Comparison of ENCODE assay signal across 20 cellular contexts in genomic region chr12:7100239-7100638, GRCh38. TPM values are rescaled to one million over a fixed set of nuclear protein-coding genes. Genes with fewer than 3 reads are reported as not detected.
"Had no signal": no experiment of that assay in that cellular context is flagged by ENCODE, and none has a peak within 500 bp of the region (broad histone marks: within the 10 kb centered on the region; RNA-seq: fewer than 3 reads in every experiment).

No MANE protein-coding gene starts in this region.

- H3K36me3 ChIP-seq: cardiac muscle cell had no signal

- H3K4me3 ChIP-seq: cardiac muscle cell, esophagus squamous epithelium, mucosa of descending colon, tibial nerve had no signal

- H3K9me3 ChIP-seq: esophagus squamous epithelium, mucosa of descending colon, tibial nerve had no signal

- H3K27ac ChIP-seq: cardiac muscle cell, esophagus squamous epithelium, tibial nerve had no signal

- H3K27me3 ChIP-seq: cardiac muscle cell, esophagus squamous epithelium, tibial nerve had no signal

- DNase-seq: activated CD4-positive, alpha-beta T cell treated with anti-CD3 and anti-CD28 coated beads for 36 hours; activated CD4-positive, alpha-beta T cell treated with anti-CD3 and anti-CD28 coated beads, Interleukin-2, amount 50 U/mL, for 48 hours; activated naive CD4-positive, alpha-beta T cell treated with Interleukin-2 at 50 U/mL for 16 hours; activated naive CD8-positive, alpha-beta T cell treated with anti-CD3 and anti-CD28 coated beads, Interleukin-2, amount 10 ng/mL, durations not matched to agents 7 days and 5 days; amygdala; dermis blood vessel endothelial cell; effector memory CD4-positive, alpha-beta T cell; esophagus squamous epithelium; mesenchymal stem cell; mucosa of descending colon; naive B cell; stimulated activated CD4-positive, alpha-beta T cell treated with anti-CD3 and anti-CD28 coated beads, Interleukin-2, amount 100 ng/mL, for 24 hours; stimulated activated naive CD8-positive, alpha-beta T cell treated with anti-CD3 and anti-CD28 coated beads, Interleukin-15, Interleukin-2, amounts not matched to agents 100 U/mL and 50 U/mL, for 24 hours; substantia nigra had no signal

RNA-seq across cellular contexts. Expression of gene RBP5, which starts 28.4 kb away (rescaled TPM):
- total RNA-seq: activated CD4-positive, alpha-beta T cell treated with anti-CD3 and anti-CD28 coated beads for 36 hours; chondrocyte; dermis blood vessel endothelial cell; endothelial cell of umbilical vein; osteoblast; skeletal muscle tissue had no signal
